In genomic region chr1:120850531-120851421, GRCh38 we compare ENCODE assay signal across 8 cellular contexts. TPM values are rescaled to one million over a fixed set of nuclear protein-coding genes. Genes with fewer than 3 reads are reported as not detected.
DNase-seq lines count a peak whose midpoint lies in the region; ATAC-seq and TF ChIP-seq lines count a peak whose summit lies in the region.
"Not testable (repeated sequence)": the region's sequence is repeated elsewhere in the genome, so short reads cannot be mapped to it uniquely, and the experiment has no call there.

No MANE protein-coding gene starts in this region.

- peak; percentile 85 for DNase-seq in GM04504 (ENCODE audit: low read depth)
- DNase-seq in NCI-H146 (lab: John Stamatoyannopoulos, UW): peak; percentile 11
- peak; percentile 63 to 83 for DNase-seq in SW 1271 (lab: John Stamatoyannopoulos, UW)
- peak; percentile 90 for DNase-seq in activated naive CD4-positive, alpha-beta T cell treated with anti-CD3 and anti-CD28 coated beads, Interleukin-2, amount 10 ng/mL, durations not matched to agents 7 days and 5 days
- DNase-seq in germinal center (ENCODE audit: low spot score): peak; percentile 15
- DNase-seq in osteoblast (ENCODE audit: insufficient read length, low spot score, missing footprints): peak; percentile 89
- DNase-seq in stromal cell of bone marrow (ENCODE audit: low read depth): peak; percentile 82

- CTCF ChIA-PET in activated naive CD4-positive, alpha-beta T cell treated with anti-CD3 and anti-CD28 coated beads, Interleukin-2, amount 10 ng/mL, durations not matched to agents 7 days and 5 days (lab: Charles Lee): not testable (repeated sequence)

- not testable (repeated sequence) for H3K36me3 Mint-ChIP-seq in activated naive CD4-positive, alpha-beta T cell treated with anti-CD3 and anti-CD28 coated beads, Interleukin-2, amount 10 ng/mL, durations not matched to agents 7 days and 5 days

- not testable (repeated sequence) for TF ChIP-seq CTCF in osteoblast (IDR thresholded peaks at IDR 0.05; ENCODE audit: extremely low read depth, low read depth, low read length)

- H3K27ac ChIP-seq in osteoblast (ENCODE audit: low read depth, low read length): peak overlapping the region; percentile 65

- not testable (repeated sequence) for H3K4me1 ChIP-seq in osteoblast (ENCODE audit: insufficient read depth, low read length)

- H3K27me3 ChIP-seq in osteoblast (ENCODE audit: insufficient read depth, low read length): not testable (repeated sequence)

- peak overlapping the region; percentile 61 for H3K4me3 ChIP-seq in osteoblast (ENCODE audit: insufficient read depth, low read length)

- H2AFZ ChIP-seq in osteoblast (ENCODE audit: low read length): peak overlapping the region; percentile 86

- peaks cover 28% of the 10 kb centered on the region for H3K4me1 Mint-ChIP-seq in activated naive CD4-positive, alpha-beta T cell treated with anti-CD3 and anti-CD28 coated beads, Interleukin-2, amount 10 ng/mL, durations not matched to agents 7 days and 5 days

- peak; percentile 86 for ATAC-seq in HG02642 (IDR thresholded peaks at IDR 0.05; ENCODE audit: poor library complexity, unreplicated experiment)

- H3K9me3 ChIP-seq in osteoblast (ENCODE audit: low read depth, low read length): not testable (repeated sequence)

- not testable (repeated sequence) for H3K36me3 ChIP-seq in osteoblast (ENCODE audit: insufficient read depth, low read length)

- not testable (repeated sequence) for H3K27me3 Mint-ChIP-seq in activated naive CD4-positive, alpha-beta T cell treated with anti-CD3 and anti-CD28 coated beads, Interleukin-2, amount 10 ng/mL, durations not matched to agents 7 days and 5 days

- not testable (repeated sequence) for H3K79me2 ChIP-seq in osteoblast (ENCODE audit: insufficient read depth, low read length)

- H3K27ac Mint-ChIP-seq in activated naive CD4-positive, alpha-beta T cell treated with anti-CD3 and anti-CD28 coated beads, Interleukin-2, amount 10 ng/mL, durations not matched to agents 7 days and 5 days: peak overlapping the region; percentile 95

- H3K9me3 Mint-ChIP-seq in activated naive CD4-positive, alpha-beta T cell treated with anti-CD3 and anti-CD28 coated beads, Interleukin-2, amount 10 ng/mL, durations not matched to agents 7 days and 5 days: not testable (repeated sequence)

- peak overlapping the region; percentile 72 for H3K4me2 ChIP-seq in osteoblast (ENCODE audit: insufficient read depth, low read length)

- not testable (repeated sequence) for H4K20me1 ChIP-seq in osteoblast (ENCODE audit: insufficient read depth, low read length)

- peak overlapping the region; percentile 78 for H3K4me3 Mint-ChIP-seq in activated naive CD4-positive, alpha-beta T cell treated with anti-CD3 and anti-CD28 coated beads, Interleukin-2, amount 10 ng/mL, durations not matched to agents 7 days and 5 days

RNA-seq across cellular contexts. Expression of gene PPIAL4A, which starts 38.8 kb away (rescaled TPM):
- total RNA-seq in osteoblast: not detected in 2 replicates

Comparison
In these comparisons a context has a peak if more than half of its experiments do, and no peak if none do; other contexts are left out.
1. Peak in every context shown above with its lines: DNase-seq, ATAC-seq, H3K4me3 ChIP-seq and H3K27ac ChIP-seq.
2. DNase-seq: peak in every context shown above with its lines; median percentile 90 in activated naive CD4-positive, alpha-beta T cell treated with anti-CD3 and anti-CD28 coated beads, Interleukin-2, amount 10 ng/mL, durations not matched to agents 7 days and 5 days; 89 in osteoblast; 85 in GM04504; 82 in stromal cell of bone marrow; 73 in SW 1271; 15 in germinal center; 11 in NCI-H146.